18 cellular contexts compared by ENCODE assay signal in the genomic region with DNA sequence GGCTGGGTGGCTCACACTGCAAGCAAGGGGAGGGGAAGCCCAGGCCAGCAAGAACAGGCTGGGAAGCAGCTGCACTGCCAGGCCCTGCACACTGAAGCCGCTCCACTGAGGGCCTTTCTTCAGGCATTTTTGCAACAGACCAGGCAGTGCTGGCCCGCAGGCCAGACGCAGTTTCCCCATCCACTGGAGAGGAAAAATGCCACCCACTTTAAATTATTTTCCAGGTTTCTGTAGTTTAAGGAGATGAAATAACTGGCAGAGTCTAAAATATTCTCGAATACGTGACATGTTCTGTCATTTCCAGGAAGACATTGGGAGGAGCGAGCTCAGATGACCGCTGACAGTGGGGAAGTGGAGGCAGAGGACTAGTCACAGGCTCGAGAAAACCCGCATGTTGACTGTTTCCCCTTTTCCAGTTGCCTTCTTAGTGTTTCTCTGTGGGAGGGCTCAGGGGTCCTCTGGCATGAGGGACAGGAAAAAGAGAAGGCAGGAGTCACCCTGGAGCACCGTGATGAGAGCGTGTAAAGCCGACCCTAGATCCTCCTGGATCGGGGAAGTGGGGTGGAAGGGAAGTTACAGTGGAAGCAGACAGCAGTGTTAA. TPM values are rescaled to one million over a fixed set of nuclear protein-coding genes. Genes with fewer than 3 reads are reported as not detected.
DNase-seq lines count a peak whose midpoint lies in the region; ATAC-seq lines count a peak whose summit lies in the region.
"Had no signal": no experiment of that assay in that cellular context is flagged by ENCODE, and none has a peak within 500 bp of the region (broad histone marks: within the 10 kb centered on the region; RNA-seq: fewer than 3 reads in every experiment).

No MANE protein-coding gene starts in this region.

- H3K27ac ChIP-seq in ectodermal cell (ENCODE audit: insufficient read depth, low read depth, low read length, poor library complexity, severe bottlenecking) (peak overlapping the region; percentile 78), thymus (ENCODE audit: low read depth) (peak overlapping the region; percentile 18)
- H3K27ac ChIP-seq: neutrophil had no signal

- H3K4me3 Mint-ChIP-seq in stimulated activated naive CD8-positive, alpha-beta T cell treated with anti-CD3 and anti-CD28 coated beads, Interleukin-15, amount 100 ng/mL, for 72 hours = no peak overlapping the region
- H3K4me3 Mint-ChIP-seq: activated CD4-positive, alpha-beta memory T cell treated with anti-CD3 and anti-CD28 coated beads for 36 hours; CD4-positive, alpha-beta memory T cell; stimulated activated naive CD8-positive, alpha-beta T cell treated with anti-CD3 and anti-CD28 coated beads, Interleukin-15, Interleukin-2, amounts not matched to agents 100 ng/mL and 50 ng/mL, for 24 hours had no signal

- peaks cover 15% of the 10 kb centered on the region for H3K4me1 ChIP-seq in ectodermal cell (ENCODE audit: control insufficient read depth, insufficient read depth, low read length)
- no peaks in the 10 kb centered on the region for H3K4me1 ChIP-seq in thymus (ENCODE audit: control insufficient read depth, insufficient read depth, low read length)

- WGBS in ectodermal cell, 2 experiments = 78 to 82% methylated on average over 13 of the region's 13 CpGs
- WGBS in thymus = 93% methylated on average over 13 of the region's 13 CpGs

- H3K27me3 ChIP-seq in ectodermal cell (ENCODE audit: control insufficient read depth, insufficient read depth, low read length, poor library complexity, severe bottlenecking) (no peaks in the 10 kb centered on the region), thymus (ENCODE audit: control insufficient read depth, insufficient read depth) (no peaks in the 10 kb centered on the region)
- H3K27me3 ChIP-seq: neutrophil had no signal

- no peaks in the 10 kb centered on the region for H3K4me1 Mint-ChIP-seq in stimulated activated naive CD8-positive, alpha-beta T cell treated with anti-CD3 and anti-CD28 coated beads, Interleukin-15, amount 100 ng/mL, for 72 hours
- H3K4me1 Mint-ChIP-seq: CD4-positive, alpha-beta memory T cell had no signal

- H3K9me3 ChIP-seq in ectodermal cell (ENCODE audit: control insufficient read depth, low read length) = no peaks in the 10 kb centered on the region
- no peaks in the 10 kb centered on the region for H3K9me3 ChIP-seq in thymus (ENCODE audit: control insufficient read depth)
- H3K9me3 ChIP-seq: neutrophil had no signal

- H3K27ac Mint-ChIP-seq in stimulated activated naive CD8-positive, alpha-beta T cell treated with anti-CD3 and anti-CD28 coated beads, Interleukin-15, amount 100 ng/mL, for 72 hours = no peak overlapping the region
- H3K27ac Mint-ChIP-seq: activated CD4-positive, alpha-beta memory T cell treated with anti-CD3 and anti-CD28 coated beads for 36 hours; CD4-positive, alpha-beta memory T cell; stimulated activated naive CD8-positive, alpha-beta T cell treated with anti-CD3 and anti-CD28 coated beads, Interleukin-15, Interleukin-2, amounts not matched to agents 100 ng/mL and 50 ng/mL, for 24 hours had no signal

- H3K9me3 Mint-ChIP-seq in stimulated activated naive CD8-positive, alpha-beta T cell treated with anti-CD3 and anti-CD28 coated beads, Interleukin-15, amount 100 ng/mL, for 72 hours = no peaks in the 10 kb centered on the region
- H3K9me3 Mint-ChIP-seq: activated CD4-positive, alpha-beta memory T cell treated with anti-CD3 and anti-CD28 coated beads for 36 hours; CD4-positive, alpha-beta memory T cell; stimulated activated naive CD8-positive, alpha-beta T cell treated with anti-CD3 and anti-CD28 coated beads, Interleukin-15, Interleukin-2, amounts not matched to agents 100 ng/mL and 50 ng/mL, for 24 hours had no signal

- no peaks in the 10 kb centered on the region for H3K36me3 ChIP-seq in ectodermal cell (ENCODE audit: control insufficient read depth, insufficient read depth, low read length)
- H3K36me3 ChIP-seq in thymus (ENCODE audit: control insufficient read depth, insufficient read depth) = no peaks in the 10 kb centered on the region
- H3K36me3 ChIP-seq: neutrophil had no signal

- no peak overlapping the region for H3K4me3 ChIP-seq in ectodermal cell (ENCODE audit: insufficient read depth, low read depth, low read length)
- H3K4me3 ChIP-seq in thymus (ENCODE audit: low read length) = no peak overlapping the region

- DNase-seq in SIG-M5 treated with dmso at 0.1 percent for 504 hours (lab: John Stamatoyannopoulos, UW; ENCODE audit: unreplicated experiment) (peak; percentile 68), SIG-M5 (lab: John Stamatoyannopoulos, UW) (no peak), medulla oblongata (ENCODE audit: extremely low spot score) (peak; percentile 46), activated gamma-delta T cell (lab: John Stamatoyannopoulos, UW) (no peak)
- DNase-seq in stimulated activated naive CD8-positive, alpha-beta T cell treated with anti-CD3 and anti-CD28 coated beads, Interleukin-15, amount 100 ng/mL, for 72 hours = no peak
- DNase-seq: 8988T; activated CD4-positive, alpha-beta memory T cell treated with anti-CD3 and anti-CD28 coated beads for 36 hours; CD4-positive, alpha-beta memory T cell; NCI-H2107; NCI-H774; RPMI8226; small intestine; T1000 had no signal

- no peak for ATAC-seq in stimulated activated naive CD8-positive, alpha-beta T cell treated with anti-CD3 and anti-CD28 coated beads, Interleukin-15, amount 100 ng/mL, for 72 hours
- no peak for ATAC-seq in GM19328 (IDR thresholded peaks at IDR 0.05; ENCODE audit: unreplicated experiment)

- H3K27me3 Mint-ChIP-seq in stimulated activated naive CD8-positive, alpha-beta T cell treated with anti-CD3 and anti-CD28 coated beads, Interleukin-15, amount 100 ng/mL, for 72 hours = no peaks in the 10 kb centered on the region
- H3K27me3 Mint-ChIP-seq: stimulated activated naive CD8-positive, alpha-beta T cell treated with anti-CD3 and anti-CD28 coated beads, Interleukin-15, Interleukin-2, amounts not matched to agents 100 ng/mL and 50 ng/mL, for 24 hours had no signal

RNA-seq across cellular contexts. Expression of a gene that starts 53.3 kb away (rescaled TPM):
- polyA plus RNA-seq in ectodermal cell (2013, experiment 1 of 4) = 1.0 TPM
- polyA plus RNA-seq in ectodermal cell (2013, experiment 2 of 4) = 1.3 TPM
- polyA plus RNA-seq in ectodermal cell (2013, experiment 3 of 4) = 0.85 TPM
- polyA plus RNA-seq in ectodermal cell (2013, experiment 4 of 4) = 1.1 TPM
- polyA plus RNA-seq in thymus = 1.8 TPM
- polyA plus RNA-seq: CD4-positive, alpha-beta memory T cell had no signal

Comparison
In these comparisons a context has a peak if more than half of its experiments do, and no peak if none do; other contexts are left out.
1. DNase-seq: peak in SIG-M5 treated with dmso at 0.1 percent for 504 hours (single experiment) and medulla oblongata (single experiment); none in SIG-M5 (single experiment), activated gamma-delta T cell (single experiment) and stimulated activated naive CD8-positive, alpha-beta T cell treated with anti-CD3 and anti-CD28 coated beads, Interleukin-15, amount 100 ng/mL, for 72 hours (0 of 2).